ENCODE assay signal across 1 cellular context in genomic region chr1:171610385-171610784, GRCh38.
TF ChIP-seq lines count a peak whose summit lies in the region.

No MANE protein-coding gene starts in this region.

TF ChIP-seq in GM12878, 131 proteins besides CTCF, POLR2A, EP300 and RAD21 (continues in another document):
- TF ChIP-seq CUX1 (IDR thresholded peaks at IDR 0.05; ENCODE audit: insufficient replicate concordance, low read depth, low read length) (peak; percentile 74), ATF7 (IDR thresholded peaks at IDR 0.05; ENCODE audit: low read depth) (peak; percentile 62; the same call in 1 of the 2 replicates), PAX5 (IDR thresholded peaks at IDR 0.05; ENCODE audit: borderline replicate concordance, low read depth, low read length) (0 out of 2 replicates have a peak, but pooled peaks have one; percentile 43), RAD51 (IDR thresholded peaks at IDR 0.05) (peak; percentile 10; the same call in 1 of the 2 replicates), SKIL (IDR thresholded peaks at IDR 0.05; ENCODE audit: low read depth, poor library complexity, severe bottlenecking) (no peak), ZBTB4 (CRISPR knock-in tag; IDR thresholded peaks at IDR 0.05) (no peak), SPI1 (IDR thresholded peaks at IDR 0.05; ENCODE audit: borderline replicate concordance, insufficient read depth, low read depth, low read length) (peak; percentile 82; the same call in 1 of the 2 replicates), PKNOX1 (IDR thresholded peaks at IDR 0.05) (peak; percentile 40; the same call in 1 of the 2 replicates), BACH1 (IDR thresholded peaks at IDR 0.05; ENCODE audit: borderline replicate concordance) (peak; percentile 97; the same call in 1 of the 2 replicates), NR2F1 (conservative IDR thresholded peaks at IDR 0.05) (0 out of 2 replicates have a peak, but pooled peaks have one; percentile 29), NRF1 (conservative IDR thresholded peaks at IDR 0.05; ENCODE audit: low read depth, low read length) (no peak), NR2C1 (IDR thresholded peaks at IDR 0.05) (no peak), BMI1 (IDR thresholded peaks at IDR 0.05; ENCODE audit: borderline replicate concordance) (peak; percentile 18; the same call in 1 of the 2 replicates), CHD4 (IDR thresholded peaks at IDR 0.05) (no peak), MEF2B (IDR thresholded peaks at IDR 0.05; ENCODE audit: partially characterized antibody, poor library complexity, severe bottlenecking) (peak; percentile 44), SRF (IDR thresholded peaks at IDR 0.05; ENCODE audit: low read depth in 2 of 2, low read length in 2 of 2) (no peak), ZNF24 (IDR thresholded peaks at IDR 0.05) (peak; percentile 61), NBN (IDR thresholded peaks at IDR 0.05) (peak; percentile 73), CHD2 (IDR thresholded peaks at IDR 0.05; ENCODE audit: borderline replicate concordance, low read depth, low read length) (peak; percentile 18; the same call in 1 of the 2 replicates), ZNF592 (IDR thresholded peaks at IDR 0.05) (peak; percentile 82), YY1 (IDR thresholded peaks at IDR 0.05; ENCODE audit: low read depth, low read length) (0 out of 2 replicates have a peak, but pooled peaks have one; percentile 15), IKZF2 (IDR thresholded peaks at IDR 0.05) (peak; percentile 95), IRF5 (IDR thresholded peaks at IDR 0.05; ENCODE audit: borderline replicate concordance) (no peak)
- TF ChIP-seq, protein P1, sequence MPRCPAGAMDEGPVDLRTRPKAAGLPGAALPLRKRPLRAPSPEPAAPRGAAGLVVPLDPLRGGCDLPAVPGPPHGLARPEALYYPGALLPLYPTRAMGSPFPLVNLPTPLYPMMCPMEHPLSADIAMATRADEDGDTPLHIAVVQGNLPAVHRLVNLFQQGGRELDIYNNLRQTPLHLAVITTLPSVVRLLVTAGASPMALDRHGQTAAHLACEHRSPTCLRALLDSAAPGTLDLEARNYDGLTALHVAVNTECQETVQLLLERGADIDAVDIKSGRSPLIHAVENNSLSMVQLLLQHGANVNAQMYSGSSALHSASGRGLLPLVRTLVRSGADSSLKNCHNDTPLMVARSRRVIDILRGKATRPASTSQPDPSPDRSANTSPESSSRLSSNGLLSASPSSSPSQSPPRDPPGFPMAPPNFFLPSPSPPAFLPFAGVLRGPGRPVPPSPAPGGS (IDR thresholded peaks at IDR 0.05; ENCODE audit: borderline replicate concordance, insufficient read depth, low read depth, low read length, poor library complexity, severe bottlenecking) = no peak
- TF ChIP-seq, protein P2, sequence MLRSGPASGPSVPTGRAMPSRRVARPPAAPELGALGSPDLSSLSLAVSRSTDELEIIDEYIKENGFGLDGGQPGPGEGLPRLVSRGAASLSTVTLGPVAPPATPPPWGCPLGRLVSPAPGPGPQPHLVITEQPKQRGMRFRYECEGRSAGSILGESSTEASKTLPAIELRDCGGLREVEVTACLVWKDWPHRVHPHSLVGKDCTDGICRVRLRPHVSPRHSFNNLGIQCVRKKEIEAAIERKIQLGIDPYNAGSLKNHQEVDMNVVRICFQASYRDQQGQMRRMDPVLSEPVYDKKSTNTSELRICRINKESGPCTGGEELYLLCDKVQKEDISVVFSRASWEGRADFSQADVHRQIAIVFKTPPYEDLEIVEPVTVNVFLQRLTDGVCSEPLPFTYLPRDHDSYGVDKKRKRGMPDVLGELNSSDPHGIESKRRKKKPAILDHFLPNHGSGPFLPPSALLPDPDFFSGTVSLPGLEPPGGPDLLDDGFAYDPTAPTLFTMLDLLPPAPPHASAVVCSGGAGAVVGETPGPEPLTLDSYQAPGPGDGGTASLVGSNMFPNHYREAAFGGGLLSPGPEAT (IDR thresholded peaks at IDR 0.05; ENCODE audit: low read depth) = peak; percentile 70; the same call in 1 of the 2 replicates
- TF ChIP-seq, protein P3, sequence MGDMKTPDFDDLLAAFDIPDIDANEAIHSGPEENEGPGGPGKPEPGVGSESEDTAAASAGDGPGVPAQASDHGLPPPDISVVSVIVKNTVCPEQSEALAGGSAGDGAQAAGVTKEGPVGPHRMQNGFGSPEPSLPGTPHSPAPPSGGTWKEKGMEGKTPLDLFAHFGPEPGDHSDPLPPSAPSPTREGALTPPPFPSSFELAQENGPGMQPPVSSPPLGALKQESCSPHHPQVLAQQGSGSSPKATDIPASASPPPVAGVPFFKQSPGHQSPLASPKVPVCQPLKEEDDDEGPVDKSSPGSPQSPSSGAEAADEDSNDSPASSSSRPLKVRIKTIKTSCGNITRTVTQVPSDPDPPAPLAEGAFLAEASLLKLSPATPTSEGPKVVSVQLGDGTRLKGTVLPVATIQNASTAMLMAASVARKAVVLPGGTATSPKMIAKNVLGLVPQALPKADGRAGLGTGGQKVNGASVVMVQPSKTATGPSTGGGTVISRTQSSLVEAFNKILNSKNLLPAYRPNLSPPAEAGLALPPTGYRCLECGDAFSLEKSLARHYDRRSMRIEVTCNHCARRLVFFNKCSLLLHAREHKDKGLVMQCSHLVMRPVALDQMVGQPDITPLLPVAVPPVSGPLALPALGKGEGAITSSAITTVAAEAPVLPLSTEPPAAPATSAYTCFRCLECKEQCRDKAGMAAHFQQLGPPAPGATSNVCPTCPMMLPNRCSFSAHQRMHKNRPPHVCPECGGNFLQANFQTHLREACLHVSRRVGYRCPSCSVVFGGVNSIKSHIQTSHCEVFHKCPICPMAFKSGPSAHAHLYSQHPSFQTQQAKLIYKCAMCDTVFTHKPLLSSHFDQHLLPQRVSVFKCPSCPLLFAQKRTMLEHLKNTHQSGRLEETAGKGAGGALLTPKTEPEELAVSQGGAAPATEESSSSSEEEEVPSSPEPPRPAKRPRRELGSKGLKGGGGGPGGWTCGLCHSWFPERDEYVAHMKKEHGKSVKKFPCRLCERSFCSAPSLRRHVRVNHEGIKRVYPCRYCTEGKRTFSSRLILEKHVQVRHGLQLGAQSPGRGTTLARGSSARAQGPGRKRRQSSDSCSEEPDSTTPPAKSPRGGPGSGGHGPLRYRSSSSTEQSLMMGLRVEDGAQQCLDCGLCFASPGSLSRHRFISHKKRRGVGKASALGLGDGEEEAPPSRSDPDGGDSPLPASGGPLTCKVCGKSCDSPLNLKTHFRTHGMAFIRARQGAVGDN (IDR thresholded peaks at IDR 0.05) = peak; percentile 93
